In the genomic region with DNA sequence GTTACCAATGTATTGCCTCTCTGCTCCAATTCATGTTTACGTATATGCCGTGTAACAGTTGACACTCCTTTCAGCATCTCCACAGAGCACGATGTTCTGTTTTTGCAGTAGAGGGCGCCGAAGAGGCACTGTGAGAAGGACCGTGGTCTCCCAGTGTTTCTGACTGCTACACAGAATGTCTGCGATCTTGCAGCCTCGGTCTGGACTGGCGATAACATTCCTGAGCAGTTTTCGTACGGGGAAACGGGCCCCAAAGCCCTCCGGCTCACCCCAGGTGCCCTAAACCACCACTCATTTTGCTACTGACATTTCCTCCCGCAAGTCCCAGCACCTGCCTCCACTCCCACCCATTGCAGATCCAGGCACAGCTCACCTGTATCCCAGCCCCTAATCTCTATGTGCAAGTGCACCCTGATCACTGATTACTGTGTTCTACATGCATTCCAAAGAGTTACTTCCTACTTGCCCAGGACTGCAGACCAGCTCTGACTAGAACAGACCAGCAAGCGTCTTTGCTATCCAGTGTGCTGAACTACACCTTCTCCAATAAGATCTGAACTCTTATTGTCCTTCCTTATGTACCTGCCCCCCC, we compare ENCODE assay signal across 8 cellular contexts. TPM values are rescaled to one million over a fixed set of nuclear protein-coding genes. Genes with fewer than 3 reads are reported as not detected.
DNase-seq lines count a peak whose midpoint lies in the region; ATAC-seq and TF ChIP-seq lines count a peak whose summit lies in the region.

No MANE protein-coding gene starts in this region.

- H3K36me3 ChIP-seq in CD4-positive, CD25-positive, alpha-beta regulatory T cell (ENCODE audit: control insufficient read depth, insufficient read depth, low read length), result no peaks in the 10 kb centered on the region
- H3K36me3 ChIP-seq in OCI-LY7 (ENCODE audit: insufficient read depth, low read length) (no peaks in the 10 kb centered on the region), gastroesophageal sphincter (no peaks in the 10 kb centered on the region)

- CTCF ChIA-PET in OCI-LY7 (lab: Charles Lee; ENCODE audit: unreplicated experiment), result no interaction called here

- POLR2A ChIA-PET in OCI-LY7 (lab: Charles Lee), result interaction anchor here (1.5 kb wide), 1 partner anchor 12 kb away, joined by 4 read pairs; a partner anchor contains a TSS

- peaks cover 5% of the 10 kb centered on the region for H3K27me3 ChIP-seq in CD4-positive, CD25-positive, alpha-beta regulatory T cell (ENCODE audit: control insufficient read depth, insufficient read depth, low read length)
- H3K27me3 ChIP-seq in gastroesophageal sphincter, result peaks cover 30% of the 10 kb centered on the region

- TF ChIP-seq CTCF in OCI-LY7 (conservative IDR thresholded peaks at IDR 0.05; ENCODE audit: low read length), result peak; percentile 90
- peak; percentile 23 to 65 (median 37) for TF ChIP-seq CTCF in gastroesophageal sphincter (IDR thresholded peaks at IDR 0.05)
- TF ChIP-seq CTCF in omental fat pad (IDR thresholded peaks at IDR 0.05), result no peak

- no peak for TF ChIP-seq POLR2A in gastroesophageal sphincter (IDR thresholded peaks at IDR 0.05)

- H3K27ac Mint-ChIP-seq in CD4-positive, CD25-positive, alpha-beta regulatory T cell, result no peak overlapping the region

- ATAC-seq in CD4-positive, CD25-positive, alpha-beta regulatory T cell (ENCODE audit: low read depth in 2 of 2), result peak; percentile 85 to 87
- ATAC-seq in GM19035 (IDR thresholded peaks at IDR 0.05; ENCODE audit: unreplicated experiment) (peak; percentile 98), HG03175 (IDR thresholded peaks at IDR 0.05; ENCODE audit: unreplicated experiment) (peak; percentile 84), gastroesophageal sphincter (peak; percentile 62), omental fat pad (ENCODE audit: low FRiP score) (peak; percentile 77)

- no peaks in the 10 kb centered on the region for H3K9me3 Mint-ChIP-seq in CD4-positive, CD25-positive, alpha-beta regulatory T cell

- H3K4me3 ChIP-seq in CD4-positive, CD25-positive, alpha-beta regulatory T cell (ENCODE audit: low read depth, low read length), result no peak overlapping the region
- H3K4me3 ChIP-seq in OCI-LY7 (ENCODE audit: low read depth, low read length, poor library complexity, severe bottlenecking) (peak overlapping the region; percentile 31), gastroesophageal sphincter (no peak overlapping the region)

- H3K36me3 Mint-ChIP-seq in CD4-positive, CD25-positive, alpha-beta regulatory T cell, result no peaks in the 10 kb centered on the region

- 9 to 20% methylated on average over 5 to 13 of the region's 15 CpGs for WGBS in gastroesophageal sphincter (ENCODE audit: low coverage in 1 of 2), 2 donors

- H3K9me2 ChIP-seq in OCI-LY7 (ENCODE audit: insufficient read depth, low read length), result no peaks in the 10 kb centered on the region

- peak; percentile 16 to 66 (median 43) for DNase-seq in CD4-positive, CD25-positive, alpha-beta regulatory T cell
- DNase-seq in OCI-LY7 (ENCODE audit: low spot score) (peak; percentile 65), omental fat pad (ENCODE audit: low spot score) (no peak), NCI-H128 (lab: John Stamatoyannopoulos, UW; ENCODE audit: unreplicated experiment) (no peak)
- peak; percentile 18 for DNase-seq in activated effector memory CD4-positive, alpha-beta T cell treated with Interleukin-2 at 50 U/mL for 16 hours

- peak overlapping the region in 1 of 4 donors; percentile 34 for H3K4me3 Mint-ChIP-seq in CD4-positive, CD25-positive, alpha-beta regulatory T cell

- peak overlapping the region; percentile 75 for H3K4me2 ChIP-seq in OCI-LY7 (ENCODE audit: low read length)

- BruUV-seq in OCI-LY7 (replicated peaks; lab: Mats Ljungman, UMichigan), result no TSS peak

- H2AFZ ChIP-seq in OCI-LY7 (ENCODE audit: low read length), result peak overlapping the region; percentile 71; the same call in 1 of the 2 replicates

- no peaks in the 10 kb centered on the region for H3K4me1 ChIP-seq in CD4-positive, CD25-positive, alpha-beta regulatory T cell (ENCODE audit: control insufficient read depth, insufficient read depth, low read length, poor library complexity, severe bottlenecking)
- H3K4me1 ChIP-seq in OCI-LY7 (ENCODE audit: insufficient read depth, low read length, poor library complexity, severe bottlenecking) (peaks cover 21% of the 10 kb centered on the region), gastroesophageal sphincter (peaks cover 0 to 11% (median 0%) of the 10 kb centered on the region in 3 donors)

- H3K79me2 ChIP-seq in OCI-LY7 (ENCODE audit: insufficient read depth, low read depth, low read length), result no peaks in the 10 kb centered on the region

- TF ChIP-seq EP300 in gastroesophageal sphincter (IDR thresholded peaks at IDR 0.05), result no peak

- no peak overlapping the region for H3K27ac ChIP-seq in CD4-positive, CD25-positive, alpha-beta regulatory T cell (ENCODE audit: insufficient read depth, low read length, poor library complexity, severe bottlenecking)
- no peak overlapping the region for H3K27ac ChIP-seq in OCI-LY7 (ENCODE audit: low read depth, low read length, poor library complexity, severe bottlenecking)
- H3K27ac ChIP-seq in gastroesophageal sphincter, result no peak overlapping the region

- no peaks in the 10 kb centered on the region for H4K20me1 ChIP-seq in OCI-LY7 (ENCODE audit: insufficient read depth, low read length)

- H3K27me3 Mint-ChIP-seq in CD4-positive, CD25-positive, alpha-beta regulatory T cell, result peaks cover 21% of the 10 kb centered on the region

- peaks cover 5 to 6% (median 6%) of the 10 kb centered on the region in 4 donors for H3K4me1 Mint-ChIP-seq in CD4-positive, CD25-positive, alpha-beta regulatory T cell

- no peaks in the 10 kb centered on the region for H3K9me3 ChIP-seq in CD4-positive, CD25-positive, alpha-beta regulatory T cell (ENCODE audit: control insufficient read depth in 2 of 2, low read length in 2 of 2)
- H3K9me3 ChIP-seq in OCI-LY7 (ENCODE audit: low read length) (0 out of 2 replicates have a peak, but pooled peaks cover 6% of the 10 kb centered on the region), gastroesophageal sphincter (no peaks in the 10 kb centered on the region)

- intact Hi-C loops in OCI-LY7 (cut with micrococcal nuclease; ENCODE audit: unreplicated experiment), result loop anchor here (1.0 to 5.0 kb wide), 2 partner anchors 91 to 161 kb away; a partner anchor contains a TSS

RNA-seq across cellular contexts. Expression of a gene that starts 12.4 kb away (rescaled TPM):
- 11.2 TPM for total RNA-seq in CD4-positive, CD25-positive, alpha-beta regulatory T cell
- polyA plus RNA-seq in CD4-positive, CD25-positive, alpha-beta regulatory T cell, result 10 to 100 TPM in 1 of 4 donors, 1 to 10 TPM in 3; 6.3 to 10.2 (median 7.8) TPM
- 17.7 and 17.9 TPM in 2 replicates for total RNA-seq in OCI-LY7 (2014; rRNA removed; shearing (Covaris generic))
- total RNA-seq in OCI-LY7 (2022) (26.4 and 28.4 TPM in 2 replicates), gastroesophageal sphincter (10 to 100 TPM in 2 of 4 donors, 1 to 10 TPM in 2; 7.8 to 12.8 (median 9.3) TPM), omental fat pad (10 to 100 TPM in 2 of 4 donors, 1 to 10 TPM in 2; 6.3 to 14.0 (median 8.6) TPM)

Comparison
In these comparisons a context has a peak if more than half of its experiments do, and no peak if none do; other contexts are left out.
1. DNase-seq: peak in CD4-positive, CD25-positive, alpha-beta regulatory T cell (3 of 3), OCI-LY7 (single experiment) and activated effector memory CD4-positive, alpha-beta T cell treated with Interleukin-2 at 50 U/mL for 16 hours (single experiment); none in omental fat pad (single experiment) and NCI-H128 (single experiment).
2. CTCF ChIP-seq: peak in OCI-LY7 (single experiment) and gastroesophageal sphincter (4 of 4); none in omental fat pad (0 of 3).
3. Peak in every context shown above with its lines, with median percentiles within 50 percentile points of each other: ATAC-seq.